In the genomic region with DNA sequence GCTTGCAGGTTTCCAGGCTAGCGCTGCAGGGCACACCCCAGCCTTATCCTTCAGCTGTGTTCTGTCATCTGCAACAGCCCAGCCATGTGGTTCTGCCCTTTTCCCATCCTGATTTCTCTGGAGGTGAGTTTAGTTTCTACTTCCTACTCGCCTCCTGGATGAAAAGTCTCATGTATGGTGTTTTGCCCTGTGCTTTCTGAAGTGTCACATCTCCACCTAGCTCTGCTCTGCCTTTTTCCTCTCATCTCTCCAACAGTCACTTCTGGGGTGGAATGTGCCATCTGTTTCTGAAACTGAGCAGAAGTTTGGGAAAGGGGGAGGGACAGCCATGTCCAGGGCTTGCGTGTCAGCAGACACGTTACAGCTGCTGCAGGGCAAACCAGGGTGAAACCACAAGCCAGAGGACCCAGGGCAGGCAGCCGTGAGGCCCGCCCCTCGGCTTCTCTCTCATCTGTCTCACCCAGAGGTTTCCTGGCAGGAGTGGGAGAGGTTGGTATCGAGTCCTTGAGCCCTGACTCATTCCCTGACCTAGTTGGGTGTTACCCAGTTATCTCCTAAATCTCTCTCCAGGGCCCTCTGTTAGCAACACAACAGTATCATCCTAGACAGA, we compare ENCODE assay signal across 8 cellular contexts. TPM values are rescaled to one million over a fixed set of nuclear protein-coding genes. Genes with fewer than 3 reads are reported as not detected.
DNase-seq lines count a peak whose midpoint lies in the region; ATAC-seq and TF ChIP-seq lines count a peak whose summit lies in the region.
"Not testable (repeated sequence)": the region's sequence is repeated elsewhere in the genome, so short reads cannot be mapped to it uniquely, and the experiment has no call there.

No MANE protein-coding gene starts in this region.

- WGBS in mesenchymal stem cell = 0% methylated on average over 1 of the region's 8 CpGs

- not testable (repeated sequence) for H3K27me3 ChIP-seq in BLaER1; mesenchymal stem cell (ENCODE audit: control insufficient read depth in 1 of 2, insufficient read depth in 1 of 2, low read length in 2 of 2)

- H3K23ac ChIP-seq in mesenchymal stem cell (ENCODE audit: low read length in 2 of 2) = not testable (repeated sequence)

- not testable (repeated sequence) for H4K8ac ChIP-seq in mesenchymal stem cell (ENCODE audit: low read length)

- H4K91ac ChIP-seq in mesenchymal stem cell (ENCODE audit: low read length) = not testable (repeated sequence)

- not testable (repeated sequence) for H3K36me3 ChIP-seq in BLaER1; mesenchymal stem cell (ENCODE audit: control insufficient read depth in 1 of 2, insufficient read depth in 2 of 2, low read depth in 1 of 2, low read length in 2 of 2)

- H2BK5ac ChIP-seq in mesenchymal stem cell (ENCODE audit: low read depth, low read length, poor library complexity, severe bottlenecking) = not testable (repeated sequence)

- H3K18ac ChIP-seq in mesenchymal stem cell (ENCODE audit: low read depth in 1 of 2, low read length in 2 of 2) = peak overlapping the region in 1 of 2 experiments; percentile 4

- H2AK5ac ChIP-seq in mesenchymal stem cell (ENCODE audit: low read length, severe bottlenecking) = not testable (repeated sequence)

- not testable (repeated sequence) for H3K9me3 Mint-ChIP-seq in activated naive CD4-positive, alpha-beta T cell treated with anti-CD3 and anti-CD28 coated beads, Interleukin-2, amount 50 U/mL, for 72 hours

- not testable (repeated sequence) for H3K36me3 Mint-ChIP-seq in activated naive CD4-positive, alpha-beta T cell treated with anti-CD3 and anti-CD28 coated beads, Interleukin-2, amount 50 U/mL, for 72 hours

- peak; percentile 92 for ATAC-seq in SK-N-SH treated with all-trans-retinoic acid at 6 μM for 48 hours
- peak; percentile 97 to 99 for ATAC-seq in activated naive CD4-positive, alpha-beta T cell treated with anti-CD3 and anti-CD28 coated beads, Interleukin-2, amount 50 U/mL, for 72 hours

- H3K4me1 ChIP-seq in BLaER1 = peaks cover 32% of the 10 kb centered on the region
- H3K4me1 ChIP-seq in mesenchymal stem cell (ENCODE audit: control insufficient read depth, insufficient read depth, low read depth, low read length) = not testable (repeated sequence)

- not testable (repeated sequence) for H3K9me3 ChIP-seq in BLaER1; mesenchymal stem cell (ENCODE audit: control insufficient read depth, low read length)

- H3K4me2 ChIP-seq in BLaER1 = peak overlapping the region; percentile 76
- H3K4me2 ChIP-seq in mesenchymal stem cell (ENCODE audit: low read length, poor library complexity, severe bottlenecking) = peak overlapping the region; percentile 27

- H3K4ac ChIP-seq in mesenchymal stem cell (ENCODE audit: low read depth in 1 of 2, low read length in 2 of 2) = not testable (repeated sequence)

- H3K27ac Mint-ChIP-seq in activated naive CD4-positive, alpha-beta T cell treated with anti-CD3 and anti-CD28 coated beads, Interleukin-2, amount 50 U/mL, for 72 hours = peak overlapping the region; percentile 32 to 74

- H3K27ac ChIP-seq in BLaER1 (peak overlapping the region; percentile 58), mesenchymal stem cell (ENCODE audit: low read length, poor library complexity, severe bottlenecking) (peak overlapping the region; percentile 80)

- not testable (repeated sequence) for H3K4me3 ChIP-seq in BLaER1
- H3K4me3 ChIP-seq in mesenchymal stem cell (ENCODE audit: insufficient read depth in 1 of 2, low read depth in 1 of 2, low read length in 2 of 2) = peak overlapping the region in 1 of 2 experiments; percentile 53

- not testable (repeated sequence) for H2BK15ac ChIP-seq in mesenchymal stem cell (ENCODE audit: low read depth, poor library complexity, severe bottlenecking)

- peak overlapping the region in 1 of 2 experiments; percentile 77 for H2BK12ac ChIP-seq in mesenchymal stem cell (ENCODE audit: low read length in 2 of 2)

- not testable (repeated sequence) for H2AFZ ChIP-seq in mesenchymal stem cell (ENCODE audit: low read depth, low read length)

- H3K9ac ChIP-seq in BLaER1 = 0 out of 2 replicates have a peak overlapping the region, but pooled peaks have one; percentile 7
- H3K9ac ChIP-seq in mesenchymal stem cell (ENCODE audit: low read length) = peak overlapping the region; percentile 68

- not testable (repeated sequence) for H4K20me1 ChIP-seq in BLaER1

- in situ Hi-C loops in KBM-7 (cut with MboI; ENCODE audit: low pct_unique_long_range_greater_than_20kb, low sequenced_read_pairs) = loop anchor here (25.0 kb wide), 1 partner anchor 110 kb away; no protein-coding TSS in a partner anchor

- not testable (repeated sequence) for H3K14ac ChIP-seq in mesenchymal stem cell (ENCODE audit: low read length in 2 of 2)

- TF ChIP-seq CTCF in GM20000 (IDR thresholded peaks at IDR 0.05; ENCODE audit: extremely low read depth, missing control alignments) = not testable (repeated sequence)

- not testable (repeated sequence) for H2BK120ac ChIP-seq in mesenchymal stem cell (ENCODE audit: low read depth, low read length)

- DNase-seq in GM20000 (ENCODE audit: low spot score) (peak; percentile 1), KBM-7 (peak; percentile 52), fibroblast of gingiva (ENCODE audit: low read depth) (peak; percentile 65), mesenchymal stem cell (peak; percentile 79)
- DNase-seq in activated naive CD4-positive, alpha-beta T cell treated with anti-CD3 and anti-CD28 coated beads, Interleukin-2, amount 50 U/mL, for 72 hours (ENCODE audit: low spot score in 2 of 2) = peak; percentile 14 to 59
- peak; percentile 18 for DNase-seq in stimulated activated CD4-positive, alpha-beta T cell treated with anti-CD3 and anti-CD28 coated beads, Interleukin-15, amount 100 ng/mL, for 24 hours

- not testable (repeated sequence) for H3K79me1 ChIP-seq in mesenchymal stem cell (replicated peaks; ENCODE audit: low read length, poor library complexity, severe bottlenecking)

RNA-seq across cellular contexts. Expression of a gene that starts 28.7 kb away (rescaled TPM):
- total RNA-seq in activated naive CD4-positive, alpha-beta T cell treated with anti-CD3 and anti-CD28 coated beads, Interleukin-2, amount 50 U/mL, for 72 hours = 100 to 1,000 TPM; 134 to 185 TPM
- 55.9 TPM for polyA plus RNA-seq in mesenchymal stem cell (2013, experiment 1 of 2)
- 52.4 TPM for polyA plus RNA-seq in mesenchymal stem cell (2013, experiment 2 of 2)

Comparison
In these comparisons a context has a peak if more than half of its experiments do, and no peak if none do; other contexts are left out.
1. DNase-seq: peak in every context shown above with its lines; median percentile 79 in mesenchymal stem cell; 65 in fibroblast of gingiva; 52 in KBM-7; 36 in activated naive CD4-positive, alpha-beta T cell treated with anti-CD3 and anti-CD28 coated beads, Interleukin-2, amount 50 U/mL, for 72 hours; 18 in stimulated activated CD4-positive, alpha-beta T cell treated with anti-CD3 and anti-CD28 coated beads, Interleukin-15, amount 100 ng/mL, for 24 hours; 1 in GM20000.